ENCODE assay signal across 26 cellular contexts in genomic region chr10:48446785-48447184, GRCh38.
DNase-seq lines count a peak whose midpoint lies in the region; ATAC-seq, FAIRE-seq and TF ChIP-seq lines count a peak whose summit lies in the region.
"Had no signal": no experiment of that assay in that cellular context is flagged by ENCODE, and none has a peak within 500 bp of the region (broad histone marks: within the 10 kb centered on the region; RNA-seq: fewer than 3 reads in every experiment).

No MANE protein-coding gene starts in this region.

- POLR2A ChIA-PET in HepG2 (lab: Yijun Ruan, JAX): no interaction called here

- TF ChIP-seq POLR2A in right lobe of liver (IDR thresholded peaks at IDR 0.05) (no peak), HepG2 (IDR thresholded peaks at IDR 0.05; ENCODE audit: insufficient read depth in 1 of 2, low read depth in 2 of 2, low read length in 2 of 2) (no peak)

- H3K9ac ChIP-seq in HepG2 (ENCODE audit: insufficient read depth, low read depth, low read length): no peak overlapping the region

- no peak overlapping the region for H3K4me3 ChIP-seq in right lobe of liver
- H3K4me3 ChIP-seq in HepG2 (replicated peaks in 1 of 3; ENCODE audit: insufficient read depth in 1 of 3, low read depth in 2 of 3, low read length in 3 of 3): no peak overlapping the region
- H3K4me3 ChIP-seq: MG63, ovary, sigmoid colon, SK-N-MC had no signal

- in situ Hi-C loops in HepG2 (cut with HindIII; ENCODE audit: extremely low pct_ligation_motif_present, low pct_unique_long_range_greater_than_20kb): loop anchor here (5.0 kb wide), 1 partner anchor 84 kb away; no protein-coding TSS in a partner anchor

- no peaks in the 10 kb centered on the region for H3K27me3 ChIP-seq in right lobe of liver
- H3K27me3 ChIP-seq in HepG2 (ENCODE audit: control insufficient read depth in 1 of 2, insufficient read depth in 2 of 2, low read length in 2 of 2): peaks cover 0 to 3% of the 10 kb centered on the region in 2 experiments; a peak in 2 of 5 replicates
- H3K27me3 ChIP-seq: MG63, ovary, sigmoid colon had no signal

- DNase-seq in right lobe of liver: peak in 2 of 3 donors; percentile 33 to 43
- DNase-seq in HepG2 (ENCODE audit: low spot score): no peak
- DNase-seq in GM20000 (ENCODE audit: low spot score): peak; percentile 9
- peak; percentile 74 for DNase-seq in mesenteric fat pad (ENCODE audit: low spot score)
- DNase-seq in NCI-H1417 (lab: John Stamatoyannopoulos, UW): no peak
- DNase-seq in mucosa of gallbladder (ENCODE audit: low spot score): no peak
- no peak for DNase-seq in kidney glomerular epithelial cell (lab: John Stamatoyannopoulos, UW)
- DNase-seq: activated CD4-positive, alpha-beta T cell treated with anti-CD3 and anti-CD28 coated beads, Interleukin-2, amount 10 ng/mL, durations not matched to agents 7 days and 5 days; activated gamma-delta T cell treated with Interleukin-2 at 50 U/mL for 16 hours; amniotic stem cell; GDM1; glutamatergic neuron; left colon; mesenchymal stem cell; MG63; naive B cell; NCI-H1694 treated with DMSO at 0.1 percent for 48 hours; NCI-H526 treated with DMSO at 0.1 percent for 48 hours; sigmoid colon; substantia nigra; T-helper 17 cell had no signal

- no peak for TF ChIP-seq EP300 in HepG2 (IDR thresholded peaks at IDR 0.05; ENCODE audit: low read depth in 2 of 2, low read length in 2 of 2)
- TF ChIP-seq EP300 in HepG2 (CRISPR knock-in tag; IDR thresholded peaks at IDR 0.05; ENCODE audit: borderline replicate concordance): no peak

- no peaks in the 10 kb centered on the region for H4K20me1 ChIP-seq in HepG2 (ENCODE audit: insufficient read depth, low read length)

- H2AFZ ChIP-seq in HepG2 (ENCODE audit: low read length): no peak overlapping the region

- no peaks in the 10 kb centered on the region for H3K79me2 ChIP-seq in HepG2 (ENCODE audit: insufficient read depth, low read length)

- H3K27ac ChIP-seq in right lobe of liver: no peak overlapping the region
- H3K27ac ChIP-seq in HepG2 (ENCODE audit: extremely low read length, insufficient read depth, low read length): no peak overlapping the region
- H3K27ac ChIP-seq: ovary, sigmoid colon, SK-N-MC had no signal

- TF ChIP-seq CTCF in right lobe of liver (IDR thresholded peaks at IDR 0.05): no peak
- no peak for TF ChIP-seq CTCF in HepG2 (CRISPR knock-in tag; IDR thresholded peaks at IDR 0.05)
- TF ChIP-seq CTCF in GM20000 (IDR thresholded peaks at IDR 0.05; ENCODE audit: extremely low read depth, missing control alignments): no peak

- intact Hi-C loops in right lobe of liver (cut with DNase I) (no loop called here), HepG2 (cut with micrococcal nuclease; ENCODE audit: unreplicated experiment) (no loop called here)

- H3K4me2 ChIP-seq in HepG2 (ENCODE audit: low read depth, low read length): no peak overlapping the region

- WGBS in right lobe of liver (ENCODE audit: insufficient coverage, low coverage, low lambda C conversion rate, missing lambda C conversion rate): no CpG with 5 or more reads among the region's 7 CpGs
- 35% methylated on average over 7 of the region's 7 CpGs for WGBS in HepG2 (ENCODE audit: low lambda C conversion rate)

- H3K4me1 ChIP-seq in right lobe of liver: no peaks in the 10 kb centered on the region
- H3K4me1 ChIP-seq in HepG2 (ENCODE audit: insufficient read depth, low read length): peaks cover 2% of the 10 kb centered on the region
- H3K4me1 ChIP-seq: sigmoid colon had no signal

- CTCF ChIA-PET in HepG2 (lab: Yijun Ruan, JAX; ENCODE audit: low intra/inter-chr PET ratio, low total read pairs): no interaction called here

- TF ChIP-seq RAD21 in HepG2 (CRISPR knock-in tag; IDR thresholded peaks at IDR 0.05): no peak

- no peaks in the 10 kb centered on the region for H3K9me3 ChIP-seq in right lobe of liver
- H3K9me3 ChIP-seq in HepG2 (ENCODE audit: low read length): no peaks in the 10 kb centered on the region
- H3K9me3 ChIP-seq: MG63, ovary, sigmoid colon had no signal

- no peaks in the 10 kb centered on the region for H3K36me3 ChIP-seq in right lobe of liver
- H3K36me3 ChIP-seq in HepG2 (replicated peaks in 1 of 2; ENCODE audit: control insufficient read depth in 1 of 2, insufficient read depth in 2 of 2, low read length in 2 of 2): no peaks in the 10 kb centered on the region
- H3K36me3 ChIP-seq: ovary, sigmoid colon had no signal

- no TSS peak for BruUV-seq in HepG2 (replicated peaks; lab: Mats Ljungman, UMichigan)

- FAIRE-seq in HepG2 (lab: Jason Lieb, UNC): no peak
- FAIRE-seq: endometrium, urothelium cell line had no signal

- no peak for ATAC-seq in right lobe of liver
- no peak for ATAC-seq in HepG2
- ATAC-seq: CD8-positive, alpha-beta T cell; left colon; T-helper 17 cell had no signal

TF ChIP-seq in HepG2, 621 proteins besides CTCF, POLR2A, EP300 and RAD21:
- TF ChIP-seq ARNTL (CRISPR knock-in tag; IDR thresholded peaks at IDR 0.05) (no peak), ZBTB34 (CRISPR knock-in tag; IDR thresholded peaks at IDR 0.05) (no peak), MAFK (conservative IDR thresholded peaks at IDR 0.05 in 1 of 2, IDR thresholded peaks at IDR 0.05 in 1 of 2; ENCODE audit: low read length in 2 of 2) (no peak), THAP11 (CRISPR knock-in tag; IDR thresholded peaks at IDR 0.05) (no peak), ZSCAN30 (CRISPR knock-in tag; IDR thresholded peaks at IDR 0.05) (no peak), THRA (CRISPR knock-in tag; IDR thresholded peaks at IDR 0.05; ENCODE audit: borderline replicate concordance) (no peak), NR2F6 (IDR thresholded peaks at IDR 0.05) (no peak), NR2F6 (CRISPR knock-in tag; IDR thresholded peaks at IDR 0.05) (no peak), TSC22D2 (CRISPR knock-in tag; IDR thresholded peaks at IDR 0.05; ENCODE audit: borderline replicate concordance) (no peak), ZNF704 (CRISPR knock-in tag; IDR thresholded peaks at IDR 0.05; ENCODE audit: borderline replicate concordance) (no peak), SRY (CRISPR knock-in tag; IDR thresholded peaks at IDR 0.05) (no peak), FOXJ3 (CRISPR knock-in tag; IDR thresholded peaks at IDR 0.05; ENCODE audit: borderline replicate concordance) (no peak), CBFB (CRISPR knock-in tag; IDR thresholded peaks at IDR 0.05) (no peak), KLF16 (CRISPR knock-in tag; IDR thresholded peaks at IDR 0.05) (no peak), E2F1 (CRISPR knock-in tag; IDR thresholded peaks at IDR 0.05) (no peak), SP2 (CRISPR knock-in tag; IDR thresholded peaks at IDR 0.05) (no peak), ZNF33A (CRISPR knock-in tag; IDR thresholded peaks at IDR 0.05; ENCODE audit: borderline replicate concordance) (no peak), EZH2 (conservative IDR thresholded peaks at IDR 0.05; ENCODE audit: low read depth, low read length) (no peak), KDM6A (CRISPR knock-in tag; IDR thresholded peaks at IDR 0.05; ENCODE audit: low read depth) (no peak)
TF ChIP-seq in HepG2: peak in this region for 0.

Comparison
In these comparisons a context has a peak if more than half of its experiments do, and no peak if none do; other contexts are left out.
1. DNase-seq: peak in right lobe of liver (2 of 3), GM20000 (single experiment) and mesenteric fat pad (single experiment); none in HepG2 (single experiment), NCI-H1417 (0 of 3), mucosa of gallbladder (single experiment) and kidney glomerular epithelial cell (single experiment).